In genomic region chr4:184896868-184897715, GRCh38 we compare ENCODE assay signal across 9 cellular contexts.
DNase-seq lines count a peak whose midpoint lies in the region; ATAC-seq and TF ChIP-seq lines count a peak whose summit lies in the region.
"Had no signal": no experiment of that assay in that cellular context is flagged by ENCODE, and none has a peak within 500 bp of the region (broad histone marks: within the 10 kb centered on the region; RNA-seq: fewer than 3 reads in every experiment).

No MANE protein-coding gene starts in this region.

- DNase-seq in GM06990 (ENCODE audit: extremely low read depth, insufficient read length), result peak; percentile 67
- no peak for DNase-seq in left cardiac atrium
- DNase-seq in DMS53 (lab: John Stamatoyannopoulos, UW), result no peak
- no peak for DNase-seq in activated T-cell treated with anti-CD3 and anti-CD28 coated beads, Interleukin-2, amount 50 U/mL, for 24 hours
- DNase-seq in NCI-H2081 (lab: John Stamatoyannopoulos, UW), result no peak
- no peak for DNase-seq in GDM1 (lab: John Stamatoyannopoulos, UW)
- DNase-seq: foreskin fibroblast had no signal

- peaks cover 25% of the 10 kb centered on the region for H3K27me3 Mint-ChIP-seq in activated T-cell treated with anti-CD3 and anti-CD28 coated beads, Interleukin-2, amount 50 U/mL, for 24 hours

- ATAC-seq in GM21381 (IDR thresholded peaks at IDR 0.05; ENCODE audit: unreplicated experiment) (peak; percentile 70), HG03460 (IDR thresholded peaks at IDR 0.05; ENCODE audit: unreplicated experiment) (peak; percentile 65), left cardiac atrium (peak; percentile 20 to 67)

- no peaks in the 10 kb centered on the region for H3K36me3 Mint-ChIP-seq in activated T-cell treated with anti-CD3 and anti-CD28 coated beads, Interleukin-2, amount 50 U/mL, for 24 hours (ENCODE audit: low read depth)

- peaks cover 4% of the 10 kb centered on the region for H3K4me1 Mint-ChIP-seq in activated T-cell treated with anti-CD3 and anti-CD28 coated beads, Interleukin-2, amount 50 U/mL, for 24 hours (ENCODE audit: low read depth)

- TF ChIP-seq CTCF in GM06990 (IDR thresholded peaks at IDR 0.05; ENCODE audit: insufficient read depth, low read length, poor library complexity, severe bottlenecking), result no peak

- H3K9me3 Mint-ChIP-seq in activated T-cell treated with anti-CD3 and anti-CD28 coated beads, Interleukin-2, amount 50 U/mL, for 24 hours, result no peaks in the 10 kb centered on the region

- H3K4me3 Mint-ChIP-seq in activated T-cell treated with anti-CD3 and anti-CD28 coated beads, Interleukin-2, amount 50 U/mL, for 24 hours, result no peak overlapping the region

- peak overlapping the region; percentile 50 for H3K4me3 ChIP-seq in GM06990 (replicated peaks; ENCODE audit: low read depth, low read length)

- no peak overlapping the region for H3K27ac Mint-ChIP-seq in activated T-cell treated with anti-CD3 and anti-CD28 coated beads, Interleukin-2, amount 50 U/mL, for 24 hours

- no peaks in the 10 kb centered on the region for H3K36me3 ChIP-seq in GM06990 (ENCODE audit: control insufficient read depth, insufficient read depth, low read length)

- no peaks in the 10 kb centered on the region for H3K27me3 ChIP-seq in GM06990 (replicated peaks; ENCODE audit: control insufficient read depth, insufficient read depth, low read length)

- intact Hi-C loops in left cardiac atrium (cut with DNase I), result no loop called here
